In the genomic region with DNA sequence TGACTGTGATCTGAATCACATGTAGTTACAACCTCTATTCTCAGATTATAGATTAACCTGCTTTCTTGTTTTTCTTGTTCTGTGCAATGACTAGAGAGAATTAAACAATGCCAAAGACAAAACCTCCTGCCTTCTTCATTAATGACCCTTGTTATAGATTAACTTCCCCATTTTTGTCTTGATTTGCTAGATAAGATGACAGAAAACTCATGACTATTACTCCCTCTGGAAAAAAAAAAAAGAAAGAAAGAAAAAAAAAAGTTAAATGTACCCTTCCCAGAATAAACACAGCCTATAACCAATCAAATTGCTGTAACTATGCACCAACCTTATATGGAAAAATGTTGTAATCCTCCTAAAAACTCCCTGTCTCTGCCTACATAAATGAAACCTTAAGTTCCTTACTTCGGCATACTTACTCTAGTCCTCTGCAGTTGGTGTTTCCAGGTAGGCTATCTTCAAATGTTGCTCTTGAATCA, we compare ENCODE assay signal across 14 cellular contexts. TPM values are rescaled to one million over a fixed set of nuclear protein-coding genes. Genes with fewer than 3 reads are reported as not detected.
DNase-seq lines count a peak whose midpoint lies in the region; ATAC-seq and TF ChIP-seq lines count a peak whose summit lies in the region.
"Had no signal": no experiment of that assay in that cellular context is flagged by ENCODE, and none has a peak within 500 bp of the region (broad histone marks: within the 10 kb centered on the region; RNA-seq: fewer than 3 reads in every experiment).

No MANE protein-coding gene starts in this region.

- H3K4me3 ChIP-seq in PC-9 = no peak overlapping the region
- H3K4me3 ChIP-seq in left ventricle myocardium inferior = no peak overlapping the region
- H3K4me3 ChIP-seq: SJSA1, testis had no signal

- H3K36me3 ChIP-seq in PC-9 (ENCODE audit: low read depth) (no peaks in the 10 kb centered on the region), left ventricle myocardium inferior (no peaks in the 10 kb centered on the region)
- H3K36me3 ChIP-seq: SJSA1 had no signal

- intact Hi-C loops in PC-9 (cut with micrococcal nuclease; ENCODE audit: unreplicated experiment) (loop anchor here (10.0 kb wide), 1 partner anchor 146 kb away; no protein-coding TSS in a partner anchor), left ventricle myocardium inferior (cut with micrococcal nuclease) (loop anchor here (10.0 kb wide), 2 partner anchors 266 to 356 kb away; no protein-coding TSS in a partner anchor)

- H3K4me1 Mint-ChIP-seq in HFFc6 (ENCODE audit: low read depth) (peaks cover 39% of the 10 kb centered on the region), progenitor cell of endocrine pancreas (ENCODE audit: low read depth) (peaks cover 22% of the 10 kb centered on the region)

- no peaks in the 10 kb centered on the region for H3K9me3 Mint-ChIP-seq in HFFc6
- peaks cover 20% of the 10 kb centered on the region for H3K9me3 Mint-ChIP-seq in progenitor cell of endocrine pancreas (ENCODE audit: low read depth)
- H3K9me3 Mint-ChIP-seq: activated B cell treated with CpG ODN at 0.5 μM for 24 hours had no signal

- H3K4me3 Mint-ChIP-seq in HFFc6 (no peak overlapping the region; the same call in 1 of the 2 replicates), progenitor cell of endocrine pancreas (ENCODE audit: low read depth) (peak overlapping the region; percentile 47)
- H3K4me3 Mint-ChIP-seq: activated B cell treated with CpG ODN at 0.5 μM for 24 hours had no signal

- H3K4me2 ChIP-seq in PC-9 = peak overlapping the region; percentile 41

- DNase-seq in HFFc6 (no peak), PC-9 (peak in 1 of 2 experiments; percentile 76), progenitor cell of endocrine pancreas (ENCODE audit: low spot score, unreplicated experiment) (no peak), cortex of kidney (lab: John Stamatoyannopoulos, UW) (no peak), left ventricle myocardium inferior (no peak)
- DNase-seq: activated B cell treated with CpG ODN at 0.5 μM for 24 hours; activated T-cell treated with anti-CD3 and anti-CD28 coated beads, Interleukin-2, amount 50 U/mL, for 48 hours; NCI-H1092 treated with DMSO at 0.1 percent for 48 hours; testis had no signal

- TF ChIP-seq CTCF in HFFc6 (IDR thresholded peaks at IDR 0.05) = no peak
- TF ChIP-seq CTCF in PC-9 (conservative IDR thresholded peaks at IDR 0.05) = no peak
- no peak for TF ChIP-seq CTCF in progenitor cell of endocrine pancreas (IDR thresholded peaks at IDR 0.05; ENCODE audit: unreplicated experiment)
- TF ChIP-seq CTCF in left ventricle myocardium inferior (IDR thresholded peaks at IDR 0.05; ENCODE audit: borderline replicate concordance) = no peak

- BruUV-seq in PC-9 (replicated peaks; lab: Mats Ljungman, UMichigan) = no TSS peak

- H3K27ac Mint-ChIP-seq in HFFc6 (peak overlapping the region; percentile 2; the same call in 1 of the 2 replicates), progenitor cell of endocrine pancreas (peak overlapping the region; percentile 80)
- H3K27ac Mint-ChIP-seq: activated B cell treated with CpG ODN at 0.5 μM for 24 hours had no signal

- H3K79me2 ChIP-seq in PC-9 (ENCODE audit: low read depth) = no peaks in the 10 kb centered on the region

- H3K27ac ChIP-seq in PC-9 (peak overlapping the region; percentile 47), left ventricle myocardium inferior (replicated peaks) (no peak overlapping the region)
- H3K27ac ChIP-seq: SJSA1, testis had no signal

- H3K4me1 ChIP-seq in PC-9 (replicated peaks; ENCODE audit: insufficient read depth) (peaks cover 41% of the 10 kb centered on the region), left ventricle myocardium inferior (no peaks in the 10 kb centered on the region)
- H3K4me1 ChIP-seq: testis had no signal

- peaks cover 18% of the 10 kb centered on the region for H3F3A ChIP-seq in PC-9 (ENCODE audit: insufficient read depth, low read depth)

- H3K27me3 Mint-ChIP-seq in HFFc6 (ENCODE audit: insufficient read depth) (no peaks in the 10 kb centered on the region), progenitor cell of endocrine pancreas (no peaks in the 10 kb centered on the region)
- H3K27me3 Mint-ChIP-seq: activated B cell treated with CpG ODN at 0.5 μM for 24 hours had no signal

- H3K27me3 ChIP-seq in PC-9 (ENCODE audit: insufficient read depth, low read depth) = no peaks in the 10 kb centered on the region
- peaks cover 8% of the 10 kb centered on the region for H3K27me3 ChIP-seq in left ventricle myocardium inferior (ENCODE audit: low read depth)
- H3K27me3 ChIP-seq: SJSA1, testis had no signal

- ATAC-seq in esophagus mucosa = peak; percentile 65
- ATAC-seq in HG03439 (IDR thresholded peaks at IDR 0.05; ENCODE audit: unreplicated experiment) = no peak
- no peak for ATAC-seq in GM21367 (IDR thresholded peaks at IDR 0.05; ENCODE audit: unreplicated experiment)
- ATAC-seq: sciatic nerve had no signal

- POLR2A ChIA-PET in PC-9 (lab: Charles Lee; ENCODE audit: unreplicated experiment) = interaction anchor here (0.7 kb wide), 1 partner anchor 55 kb away, joined by 3 read pairs; no protein-coding TSS in a partner anchor

- 0 out of 2 replicates have a peak, but pooled peaks cover 8% of the 10 kb centered on the region for H3K36me3 Mint-ChIP-seq in HFFc6 (ENCODE audit: low read depth)
- peaks cover 5% of the 10 kb centered on the region for H3K36me3 Mint-ChIP-seq in progenitor cell of endocrine pancreas (ENCODE audit: insufficient read depth)

- CTCF ChIA-PET in PC-9 (lab: Charles Lee) = no interaction called here

- H2AFZ ChIP-seq in PC-9 = no peak overlapping the region

- H3K9me2 ChIP-seq in PC-9 (ENCODE audit: insufficient read depth) = no peaks in the 10 kb centered on the region

- H4K20me1 ChIP-seq in PC-9 (ENCODE audit: insufficient read depth) = no peaks in the 10 kb centered on the region

- H3K9me3 ChIP-seq in PC-9 (ENCODE audit: insufficient read depth, low read depth) = no peaks in the 10 kb centered on the region; the same call in 1 of the 2 replicates
- peaks cover 14% of the 10 kb centered on the region for H3K9me3 ChIP-seq in left ventricle myocardium inferior (replicated peaks)
- H3K9me3 ChIP-seq: SJSA1, testis had no signal

RNA-seq across cellular contexts. Expression of a gene that starts 41.1 kb away (rescaled TPM):
- total RNA-seq in HFFc6 (2021; fragmentation: NEBNext Ultra II Directional; extraction: Animal tissue kit (Norgen Biotek cat#: 25700)) = 1 to 10 TPM; 3.3 to 5.4 (median 4.9) TPM
- total RNA-seq in PC-9 (2021) = 10.9 and 11.2 TPM in 2 replicates
- total RNA-seq in esophagus mucosa = 1.7 TPM
- total RNA-seq in progenitor cell of endocrine pancreas = 0.91 and 1.1 TPM in 2 replicates
- 0.55 TPM for total RNA-seq in left ventricle myocardium inferior

RNA-seq across cellular contexts. Expression of a gene that starts 41.5 kb away (rescaled TPM):
- total RNA-seq in HFFc6 (2021; fragmentation: NEBNext Ultra II Directional; extraction: Animal tissue kit (Norgen Biotek cat#: 25700)) = 10 to 100 TPM; 46.6 to 82.4 (median 60.7) TPM
- 41.9 and 46.3 TPM in 2 replicates for total RNA-seq in PC-9 (2021)
- 1.5 TPM for total RNA-seq in esophagus mucosa
- 9.3 and 10.7 TPM in 2 replicates for total RNA-seq in progenitor cell of endocrine pancreas
- total RNA-seq in left ventricle myocardium inferior = 2.3 TPM
